Comparison of ENCODE assay signal across 8 cellular contexts in the genomic region with DNA sequence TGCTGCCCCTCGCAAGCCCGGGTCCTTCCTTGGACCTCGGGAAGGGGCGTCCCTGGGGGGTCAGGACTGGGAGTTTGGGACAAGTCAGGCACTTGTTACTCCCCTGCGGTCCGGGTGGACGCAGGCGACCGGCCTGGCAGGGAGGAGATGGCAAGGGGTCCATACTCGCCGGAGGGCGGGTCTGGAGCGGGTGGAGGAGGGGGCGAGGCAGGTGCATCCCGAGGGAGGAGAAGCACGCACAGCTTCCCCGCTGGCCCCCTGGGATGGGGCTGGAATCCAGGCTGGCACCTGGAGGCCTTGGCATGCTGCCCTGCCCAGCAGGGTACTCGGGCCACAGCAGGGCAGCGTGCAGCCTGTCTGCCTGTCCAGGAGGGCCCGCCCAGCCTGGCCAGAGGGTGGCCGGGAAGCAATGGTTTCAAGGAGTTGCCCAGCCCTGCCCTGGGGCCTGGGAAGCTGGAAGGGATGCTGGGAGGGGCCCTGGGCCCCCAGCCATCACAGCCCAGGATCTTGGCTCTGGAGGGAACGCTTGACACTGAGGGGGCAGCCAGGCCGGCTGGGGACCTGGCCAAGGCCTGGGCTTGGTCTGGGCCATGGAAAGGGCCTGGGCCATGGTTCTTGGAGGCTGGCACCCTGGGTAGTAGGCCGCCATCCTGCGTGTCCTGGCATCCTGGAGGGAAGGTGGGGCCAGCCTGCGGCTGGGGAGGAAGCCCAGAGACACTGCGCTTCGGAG. TPM values are rescaled to one million over a fixed set of nuclear protein-coding genes. Genes with fewer than 3 reads are reported as not detected.
A peak's percentile ranks its signal among the peaks of the same experiment; 100 is the strongest.
DNase-seq lines count a peak whose midpoint lies in the region; ATAC-seq, FAIRE-seq and TF ChIP-seq lines count a peak whose summit lies in the region.

No MANE protein-coding gene starts in this region.

- peak overlapping the region in 5 of 10 donors; percentile 28 to 58 (median 47) for H3K4me3 Mint-ChIP-seq in naive thymus-derived CD8-positive, alpha-beta T cell

- no peaks in the 10 kb centered on the region for H3K27me3 ChIP-seq in lung (ENCODE audit: control insufficient read depth, insufficient read depth)

- H3K36me3 ChIP-seq in lung (ENCODE audit: control insufficient read depth in 2 of 2, insufficient read depth in 2 of 2, low read length in 2 of 2): no peaks in the 10 kb centered on the region

- WGBS in lung, 2 donors: 22 to 65% methylated on average over 25 to 28 of the region's 28 CpGs

- peaks cover 13 to 20% (median 16%) of the 10 kb centered on the region in 4 donors for H3K4me1 Mint-ChIP-seq in naive thymus-derived CD8-positive, alpha-beta T cell

- peak overlapping the region; percentile 78 for H3K4me3 ChIP-seq in lung

- H3K27ac Mint-ChIP-seq in naive thymus-derived CD8-positive, alpha-beta T cell: no peak overlapping the region

- ATAC-seq in lung (ENCODE audit: insufficient read depth, low FRiP score): peak; percentile 19
- no peak for ATAC-seq in naive thymus-derived CD8-positive, alpha-beta T cell
- no peak for ATAC-seq in HG03175 (IDR thresholded peaks at IDR 0.05; ENCODE audit: unreplicated experiment)

- H3K9me3 Mint-ChIP-seq in naive thymus-derived CD8-positive, alpha-beta T cell: no peaks in the 10 kb centered on the region

- H3K36me3 Mint-ChIP-seq in naive thymus-derived CD8-positive, alpha-beta T cell: peaks cover 0 to 2% (median 0%) of the 10 kb centered on the region in 3 donors

- DNase-seq in D341Med (ENCODE audit: low spot score) (peak; percentile 75), NCI-H1105 treated with DMSO at 0.1 percent for 48 hours (lab: John Stamatoyannopoulos, UW) (peak; percentile 58), cerebellum (ENCODE audit: low spot score) (peak; percentile 55), lung (ENCODE audit: low spot score) (peak; percentile 75), urothelium cell line (ENCODE audit: low spot score) (peak; percentile 43), activated gamma-delta T cell treated with Interleukin-2 at 50 U/mL for 16 hours (no peak)
- no peak for DNase-seq in naive thymus-derived CD8-positive, alpha-beta T cell

- no peak for FAIRE-seq in urothelium cell line (lab: Jason Lieb, UNC)

- peaks cover 6 to 48% of the 10 kb centered on the region in 2 donors for H3K4me1 ChIP-seq in lung (ENCODE audit: control insufficient read depth in 2 of 2, insufficient read depth in 2 of 2, low read length in 2 of 2)

- peak overlapping the region; percentile 79 to 94 for H3K27ac ChIP-seq in lung (ENCODE audit: low read depth in 1 of 2, low read length in 1 of 2)

- TF ChIP-seq CTCF in lung (IDR thresholded peaks at IDR 0.05; ENCODE audit: control extremely low read depth, extremely low read depth): no peak

- no peaks in the 10 kb centered on the region for H3K9me3 ChIP-seq in lung (ENCODE audit: control insufficient read depth in 2 of 2, insufficient read depth in 1 of 2, low read length in 1 of 2)

- POLR2A ChIA-PET in naive thymus-derived CD8-positive, alpha-beta T cell (lab: Charles Lee): interaction anchor here (0.8 to 1.6 kb wide), 5 partner anchors 9 to 45 kb away, joined by 3 to 6 read pairs (median 4); no protein-coding TSS in a partner anchor

- H3K27me3 Mint-ChIP-seq in naive thymus-derived CD8-positive, alpha-beta T cell: peaks cover 9 to 22% (median 11%) of the 10 kb centered on the region in 5 donors

RNA-seq across cellular contexts. Expression of a gene that starts 1.0 kb away (rescaled TPM):
- total RNA-seq in cerebellum (3.2 TPM), lung (10 to 100 TPM in 1 of 2 donors, 1 to 10 TPM in 1; 8.8 to 25.5 TPM)
- 10 to 100 TPM; 14.8 to 15.1 TPM for polyA plus RNA-seq in lung
- under 1 TPM in 1 of 2 experiments, not detected in 1; 0.10 TPM for total RNA-seq in naive thymus-derived CD8-positive, alpha-beta T cell
- not detected for polyA plus RNA-seq in naive thymus-derived CD8-positive, alpha-beta T cell

RNA-seq across cellular contexts. Expression of a gene that starts 34.2 kb away (rescaled TPM):
- total RNA-seq in cerebellum (19.1 TPM), lung (10 to 100 TPM; 23.0 to 55.2 TPM)
- 100 to 1,000 TPM in 1 of 2 donors, 10 to 100 TPM in 1; 62.2 to 183 TPM for polyA plus RNA-seq in lung
- total RNA-seq in naive thymus-derived CD8-positive, alpha-beta T cell: 10 to 100 TPM; 40.9 to 46.1 TPM
- polyA plus RNA-seq in naive thymus-derived CD8-positive, alpha-beta T cell: 10 to 100 TPM; 33.6 to 44.4 (median 39.3) TPM

RNA-seq across cellular contexts. Expression of a gene that starts 44.1 kb away (rescaled TPM):
- total RNA-seq in cerebellum (7.6 TPM), lung (10 to 100 TPM in 1 of 2 donors, 1 to 10 TPM in 1; 9.7 to 12.3 TPM)
- polyA plus RNA-seq in lung: 10 to 100 TPM in 1 of 2 donors, 1 to 10 TPM in 1; 5.7 to 10.5 TPM
- total RNA-seq in naive thymus-derived CD8-positive, alpha-beta T cell: 10 to 100 TPM; 32.6 to 39.8 TPM
- polyA plus RNA-seq in naive thymus-derived CD8-positive, alpha-beta T cell: 1 to 10 TPM in 2 of 3 donors, under 1 TPM in 1; 0.84 to 3.0 (median 1.3) TPM

RNA-seq across cellular contexts. Expression of a gene that starts 54.8 kb away (rescaled TPM):
- 2.4 TPM for total RNA-seq in cerebellum
- 10 to 100 TPM; 32.9 to 42.9 TPM for total RNA-seq in lung
- polyA plus RNA-seq in lung: 10 to 100 TPM; 18.8 to 29.6 TPM
- under 1 TPM; 0.30 to 0.34 TPM for total RNA-seq in naive thymus-derived CD8-positive, alpha-beta T cell
- polyA plus RNA-seq in naive thymus-derived CD8-positive, alpha-beta T cell: under 1 TPM in 1 of 3 donors, not detected in 2; 0.12 TPM

Comparison
In these comparisons a context has a peak if more than half of its experiments do, and no peak if none do; other contexts are left out.
1. DNase-seq: peak in D341Med (single experiment), NCI-H1105 treated with DMSO at 0.1 percent for 48 hours (single experiment), cerebellum (single experiment), lung (single experiment) and urothelium cell line (single experiment); none in activated gamma-delta T cell treated with Interleukin-2 at 50 U/mL for 16 hours (single experiment) and naive thymus-derived CD8-positive, alpha-beta T cell (0 of 10).